ENCODE assay signal across 8 cellular contexts in genomic region chr17:4999429-5000093, GRCh38. TPM values are rescaled to one million over a fixed set of nuclear protein-coding genes. Genes with fewer than 3 reads are reported as not detected.
DNase-seq lines count a peak whose midpoint lies in the region; ATAC-seq and TF ChIP-seq lines count a peak whose summit lies in the region.

No MANE protein-coding gene starts in this region.

- TSS peak; percentile 62 for BruUV-seq in PC-3 (replicated peaks; lab: Mats Ljungman, UMichigan)

- intact Hi-C loops in PC-3 (cut with micrococcal nuclease) = no loop called here

- no peaks in the 10 kb centered on the region for H3K9me3 ChIP-seq in CD4-positive, CD25-positive, alpha-beta regulatory T cell (ENCODE audit: control insufficient read depth in 2 of 2, low read length in 2 of 2)
- no peaks in the 10 kb centered on the region for H3K9me3 ChIP-seq in PC-3 (ENCODE audit: low read length)
- no peaks in the 10 kb centered on the region for H3K9me3 ChIP-seq in neural progenitor cell (ENCODE audit: low read depth)

- no peak for DNase-seq in CD4-positive, CD25-positive, alpha-beta regulatory T cell
- no peak for DNase-seq in PC-3
- DNase-seq in epithelial cell of proximal tubule (ENCODE audit: low read depth) = no peak
- DNase-seq in neural progenitor cell (ENCODE audit: low spot score) = no peak
- DNase-seq in DMS79 (lab: John Stamatoyannopoulos, UW) = no peak
- no peak for DNase-seq in iPS-NIHi11 (ENCODE audit: low spot score)
- no peak for DNase-seq in medulla oblongata (ENCODE audit: extremely low spot score)
- no peak for DNase-seq in NCI-H2029 treated with DMSO at 0.1 percent for 48 hours (lab: John Stamatoyannopoulos, UW)

- CTCF ChIA-PET in PC-3 (lab: Charles Lee) = no interaction called here

- no peaks in the 10 kb centered on the region for H4K20me1 ChIP-seq in PC-3 (ENCODE audit: low read length)
- peaks cover 18% of the 10 kb centered on the region for H4K20me1 ChIP-seq in neural progenitor cell (ENCODE audit: low read depth)

- peaks cover 0 to 36% (median 8%) of the 10 kb centered on the region in 4 donors for H3K4me1 Mint-ChIP-seq in CD4-positive, CD25-positive, alpha-beta regulatory T cell
- peaks cover 10% of the 10 kb centered on the region for H3K4me1 Mint-ChIP-seq in neural progenitor cell

- H3K27ac Mint-ChIP-seq in CD4-positive, CD25-positive, alpha-beta regulatory T cell = peak overlapping the region; percentile 48 to 89 (median 87)
- H3K27ac Mint-ChIP-seq in neural progenitor cell = no peak overlapping the region

- no peak overlapping the region for H3K27ac ChIP-seq in CD4-positive, CD25-positive, alpha-beta regulatory T cell (ENCODE audit: insufficient read depth, low read length, poor library complexity, severe bottlenecking)
- H3K27ac ChIP-seq in PC-3 (ENCODE audit: low read length) (no peak overlapping the region), neural progenitor cell (no peak overlapping the region)

- H3K4me3 ChIP-seq in CD4-positive, CD25-positive, alpha-beta regulatory T cell (ENCODE audit: low read depth, low read length) = peak overlapping the region; percentile 51
- H3K4me3 ChIP-seq in PC-3 (ENCODE audit: low read length) (peak overlapping the region; percentile 79), epithelial cell of proximal tubule (ENCODE audit: low read depth, low read length) (peak overlapping the region; percentile 99), neural progenitor cell (peak overlapping the region; percentile 92)

- H3K4me3 Mint-ChIP-seq in CD4-positive, CD25-positive, alpha-beta regulatory T cell = peak overlapping the region; percentile 56 to 86 (median 76)
- H3K4me3 Mint-ChIP-seq in neural progenitor cell = peak overlapping the region; percentile 91

- H3K79me2 ChIP-seq in PC-3 (ENCODE audit: low read length) (peaks cover 27% of the 10 kb centered on the region), neural progenitor cell (ENCODE audit: low read depth) (peaks cover 23% of the 10 kb centered on the region)

- H2AFZ ChIP-seq in PC-3 (ENCODE audit: low read length) (no peak overlapping the region; the same call in 1 of the 2 replicates), neural progenitor cell (replicated peaks) (no peak overlapping the region)

- peak overlapping the region; percentile 97 for H3K4me2 ChIP-seq in PC-3 (ENCODE audit: low read length)
- peak overlapping the region; percentile 93 for H3K4me2 ChIP-seq in neural progenitor cell

- H3K27me3 ChIP-seq in CD4-positive, CD25-positive, alpha-beta regulatory T cell (ENCODE audit: control insufficient read depth, insufficient read depth, low read length) = no peaks in the 10 kb centered on the region
- H3K27me3 ChIP-seq in PC-3 (ENCODE audit: low read length) = no peaks in the 10 kb centered on the region
- peaks cover 26% of the 10 kb centered on the region for H3K27me3 ChIP-seq in neural progenitor cell

- peak overlapping the region; percentile 71; the same call in 1 of the 2 replicates for H3K9ac ChIP-seq in PC-3 (ENCODE audit: low read length)
- no peak overlapping the region for H3K9ac ChIP-seq in neural progenitor cell

- H3K36me3 Mint-ChIP-seq in CD4-positive, CD25-positive, alpha-beta regulatory T cell = peaks cover 24% of the 10 kb centered on the region
- H3K36me3 Mint-ChIP-seq in neural progenitor cell = peaks cover 27% of the 10 kb centered on the region

- no peaks in the 10 kb centered on the region for H3K9me3 Mint-ChIP-seq in CD4-positive, CD25-positive, alpha-beta regulatory T cell
- no peaks in the 10 kb centered on the region for H3K9me3 Mint-ChIP-seq in neural progenitor cell

- H3K4me1 ChIP-seq in CD4-positive, CD25-positive, alpha-beta regulatory T cell (ENCODE audit: control insufficient read depth, insufficient read depth, low read length, poor library complexity, severe bottlenecking) = peaks cover 25% of the 10 kb centered on the region
- H3K4me1 ChIP-seq in PC-3 (ENCODE audit: insufficient read depth, low read length) = 0 out of 2 replicates have a peak, but pooled peaks cover 9% of the 10 kb centered on the region
- H3K4me1 ChIP-seq in neural progenitor cell = peaks cover 16% of the 10 kb centered on the region

- H3F3A ChIP-seq in PC-3 (ENCODE audit: low read length, unreplicated experiment) (no peaks in the 10 kb centered on the region), neural progenitor cell (ENCODE audit: low read depth) (no peaks in the 10 kb centered on the region)

- TF ChIP-seq CTCF in PC-3 (conservative IDR thresholded peaks at IDR 0.05; ENCODE audit: low read depth, low read length) = no peak
- no peak for TF ChIP-seq CTCF in epithelial cell of proximal tubule (conservative IDR thresholded peaks at IDR 0.05; ENCODE audit: low read depth, low read length)
- TF ChIP-seq CTCF in neural progenitor cell (IDR thresholded peaks at IDR 0.05) = no peak

- POLR2A ChIA-PET in PC-3 (lab: Charles Lee; ENCODE audit: unreplicated experiment) = no interaction called here

- H3K36me3 ChIP-seq in CD4-positive, CD25-positive, alpha-beta regulatory T cell (ENCODE audit: control insufficient read depth, insufficient read depth, low read length) = peaks cover 16% of the 10 kb centered on the region
- H3K36me3 ChIP-seq in PC-3 (ENCODE audit: low read depth, low read length) = peaks cover 8% of the 10 kb centered on the region
- H3K36me3 ChIP-seq in neural progenitor cell = peaks cover 4% of the 10 kb centered on the region

- no peaks in the 10 kb centered on the region for H3K9me2 ChIP-seq in PC-3 (replicated peaks; ENCODE audit: low read length)

- H3K27me3 Mint-ChIP-seq in CD4-positive, CD25-positive, alpha-beta regulatory T cell = peaks cover 5% of the 10 kb centered on the region
- H3K27me3 Mint-ChIP-seq in neural progenitor cell (ENCODE audit: insufficient read depth, low read depth) = peaks cover 9% of the 10 kb centered on the region

- ATAC-seq in CD4-positive, CD25-positive, alpha-beta regulatory T cell (ENCODE audit: low read depth in 2 of 2) = no peak
- no peak for ATAC-seq in PC-3

RNA-seq across cellular contexts. Expression of gene KIF1C, which starts 1.8 kb away (rescaled TPM):
- total RNA-seq in CD4-positive, CD25-positive, alpha-beta regulatory T cell = 22.9 TPM
- 1 to 10 TPM; 2.6 to 4.6 (median 3.8) TPM for polyA plus RNA-seq in CD4-positive, CD25-positive, alpha-beta regulatory T cell
- total RNA-seq in PC-3 (2014; rRNA removed) (60.9 and 67.9 TPM in 2 replicates), epithelial cell of proximal tubule (75.0 and 81.3 TPM in 2 replicates), neural progenitor cell (ENCODE audit: low replicate concordance) (22.1 and 22.2 TPM in 2 replicates)

RNA-seq across cellular contexts. Expression of gene INCA1, which starts 2.2 kb away (rescaled TPM):
- total RNA-seq in CD4-positive, CD25-positive, alpha-beta regulatory T cell = not detected
- under 1 TPM in 1 of 4 donors, not detected in 3; 0.99 TPM for polyA plus RNA-seq in CD4-positive, CD25-positive, alpha-beta regulatory T cell
- total RNA-seq in PC-3 (2014; rRNA removed) = not detected in 2 replicates
- 0.14 TPM in 1 of 2 replicates, not detected in the other for total RNA-seq in epithelial cell of proximal tubule
- 0.28 and 0.52 TPM in 2 replicates for total RNA-seq in neural progenitor cell (ENCODE audit: low replicate concordance)

RNA-seq across cellular contexts. Expression of gene CAMTA2, which starts 12.1 kb away (rescaled TPM):
- total RNA-seq in CD4-positive, CD25-positive, alpha-beta regulatory T cell = 69.8 TPM
- polyA plus RNA-seq in CD4-positive, CD25-positive, alpha-beta regulatory T cell = 1 to 10 TPM; 4.7 to 7.9 (median 6.0) TPM
- 6.2 and 27.2 TPM in 2 replicates for total RNA-seq in PC-3 (2014; rRNA removed)
- total RNA-seq in epithelial cell of proximal tubule = 10.6 and 16.7 TPM in 2 replicates
- total RNA-seq in neural progenitor cell (ENCODE audit: low replicate concordance) = 0.34 and 1.8 TPM in 2 replicates

RNA-seq across cellular contexts. Expression of gene SPAG7, which starts 31.9 kb away (rescaled TPM):
- total RNA-seq in CD4-positive, CD25-positive, alpha-beta regulatory T cell = 52.5 TPM
- polyA plus RNA-seq in CD4-positive, CD25-positive, alpha-beta regulatory T cell = 100 to 1,000 TPM in 3 of 4 donors, 10 to 100 TPM in 1; 97.9 to 130 (median 106) TPM
- total RNA-seq in PC-3 (2014; rRNA removed) = 44.1 and 48.4 TPM in 2 replicates
- total RNA-seq in epithelial cell of proximal tubule = 67.7 and 80.8 TPM in 2 replicates
- 79.7 and 97.6 TPM in 2 replicates for total RNA-seq in neural progenitor cell (ENCODE audit: low replicate concordance)

RNA-seq across cellular contexts. Expression of gene SLC52A1, which starts 35.7 kb away (rescaled TPM):
- total RNA-seq in CD4-positive, CD25-positive, alpha-beta regulatory T cell = 0.22 TPM
- polyA plus RNA-seq in CD4-positive, CD25-positive, alpha-beta regulatory T cell = under 1 TPM in 2 of 4 donors, not detected in 2; 0.27 to 0.41 TPM
- not detected in 2 replicates for total RNA-seq in PC-3 (2014; rRNA removed)
- 0.07 and 1.3 TPM in 2 replicates for total RNA-seq in epithelial cell of proximal tubule
- 0.31 TPM in 1 of 2 replicates, not detected in the other for total RNA-seq in neural progenitor cell (ENCODE audit: low replicate concordance)
